ENCODE assay signal across 8 cellular contexts in genomic region chr1:161399257-161399998, GRCh38. TPM values are rescaled to one million over a fixed set of nuclear protein-coding genes. Genes with fewer than 3 reads are reported as not detected.
DNase-seq lines count a peak whose midpoint lies in the region; ATAC-seq and TF ChIP-seq lines count a peak whose summit lies in the region.

No MANE protein-coding gene starts in this region.

- H3K4me3 ChIP-seq in right cardiac atrium (ENCODE audit: low read length) (peak overlapping the region; percentile 88), uterus (peak overlapping the region; percentile 98)

- peak; percentile 87 to 97 for DNase-seq in NCI-H187 (lab: John Stamatoyannopoulos, UW)
- DNase-seq in T-helper 2 cell: peak; percentile 81 to 93 (median 88)
- peak; percentile 52 to 92 (median 83) for DNase-seq in anterior cingulate cortex (lab: John Stamatoyannopoulos, UW)
- DNase-seq in right cardiac atrium: peak; percentile 89 to 94 (median 94)
- DNase-seq in pulmonary artery endothelial cell (ENCODE audit: low read depth, low spot score): peak; percentile 66
- peak; percentile 91 to 92 for DNase-seq in uterus

- peak overlapping the region; percentile 100 for H3K27ac ChIP-seq in right cardiac atrium (ENCODE audit: low read length)
- H3K27ac ChIP-seq in uterus: peak overlapping the region; percentile 100

- no peaks in the 10 kb centered on the region for H3K27me3 ChIP-seq in right cardiac atrium (ENCODE audit: control insufficient read depth, insufficient read depth)
- H3K27me3 ChIP-seq in uterus: no peaks in the 10 kb centered on the region

- under 1% methylated on average over 53 of the region's 53 CpGs for WGBS in right cardiac atrium

- peak; percentile 78 for ATAC-seq in GM18498 (IDR thresholded peaks at IDR 0.05; ENCODE audit: unreplicated experiment)
- peak; percentile 78 for ATAC-seq in HG02885 (IDR thresholded peaks at IDR 0.05; ENCODE audit: poor library complexity, unreplicated experiment)
- ATAC-seq in right cardiac atrium: peak; percentile 92 to 93

- TF ChIP-seq POLR2A in uterus (IDR thresholded peaks at IDR 0.05): peak; percentile 52 to 61

- TF ChIP-seq CTCF in uterus (IDR thresholded peaks at IDR 0.05): peak in 3 of 4 experiments; percentile 27 to 38 (median 37)

- no peaks in the 10 kb centered on the region for H3K36me3 ChIP-seq in uterus

- H3K4me1 ChIP-seq in right cardiac atrium (ENCODE audit: control insufficient read depth, insufficient read depth, low read length) (no peaks in the 10 kb centered on the region), uterus (no peaks in the 10 kb centered on the region)

- intact Hi-C loops in right cardiac atrium (cut with DNase I): no loop called here
- intact Hi-C loops in uterus (cut with DNase I; ENCODE audit: low total_unique reads): no loop called here

- no peaks in the 10 kb centered on the region for H3K9me3 ChIP-seq in right cardiac atrium (ENCODE audit: control insufficient read depth, low read length)
- H3K9me3 ChIP-seq in uterus: no peaks in the 10 kb centered on the region

RNA-seq across cellular contexts. Expression of gene CFAP126, which starts 31.8 kb away (rescaled TPM):
- total RNA-seq in right cardiac atrium (not detected), pulmonary artery endothelial cell (not detected in 2 replicates), uterus (not detected)
- not detected for polyA plus RNA-seq in right cardiac atrium

Comparison
In these comparisons a context has a peak if more than half of its experiments do, and no peak if none do; other contexts are left out.
1. Peak in every context shown above with its lines: DNase-seq, ATAC-seq, H3K4me3 ChIP-seq and H3K27ac ChIP-seq.